Comparison of ENCODE assay signal across 7 cellular contexts in genomic region chr13:36345438-36346221, GRCh38. TPM values are rescaled to one million over a fixed set of nuclear protein-coding genes. Genes with fewer than 3 reads are reported as not detected.
DNase-seq lines count a peak whose midpoint lies in the region; ATAC-seq, FAIRE-seq and TF ChIP-seq lines count a peak whose summit lies in the region.

No MANE protein-coding gene starts in this region.

- H3K27ac Mint-ChIP-seq in activated CD8-positive, alpha-beta memory T cell treated with anti-CD3 and anti-CD28 coated beads, Interleukin-2, amount 10 ng/mL, durations not matched to agents 7 days and 5 days: peak overlapping the region; percentile 88
- H3K27ac Mint-ChIP-seq in memory B cell: peak overlapping the region; percentile 95

- H3K27me3 Mint-ChIP-seq in activated CD8-positive, alpha-beta memory T cell treated with anti-CD3 and anti-CD28 coated beads, Interleukin-2, amount 10 ng/mL, durations not matched to agents 7 days and 5 days: peaks cover 29% of the 10 kb centered on the region
- peaks cover 6% of the 10 kb centered on the region for H3K27me3 Mint-ChIP-seq in memory B cell

- H3K4me3 ChIP-seq in endothelial cell of umbilical vein (replicated peaks in 1 of 3; ENCODE audit: insufficient read depth in 1 of 3, low read depth in 1 of 3, low read length in 3 of 3): peak overlapping the region; percentile 59 to 89 (median 85)

- peaks cover 18% of the 10 kb centered on the region for H3K4me1 Mint-ChIP-seq in activated CD8-positive, alpha-beta memory T cell treated with anti-CD3 and anti-CD28 coated beads, Interleukin-2, amount 10 ng/mL, durations not matched to agents 7 days and 5 days
- H3K4me1 Mint-ChIP-seq in memory B cell: peaks cover 6% of the 10 kb centered on the region

- CTCF ChIA-PET in activated CD8-positive, alpha-beta memory T cell treated with anti-CD3 and anti-CD28 coated beads, Interleukin-2, amount 10 ng/mL, durations not matched to agents 7 days and 5 days (lab: Charles Lee): interaction anchor here (0.6 kb wide), 1 partner anchor 509 kb away, joined by 4 read pairs; no protein-coding TSS in a partner anchor
- CTCF ChIA-PET in endothelial cell of umbilical vein (lab: Charles Lee): interaction anchor here (0.5 to 3.7 kb wide), 10 partner anchors 9 to 390 kb away, joined by 3 to 55 read pairs (median 14); no protein-coding TSS in a partner anchor

- no peaks in the 10 kb centered on the region for H3K36me3 Mint-ChIP-seq in activated CD8-positive, alpha-beta memory T cell treated with anti-CD3 and anti-CD28 coated beads, Interleukin-2, amount 10 ng/mL, durations not matched to agents 7 days and 5 days
- H3K36me3 Mint-ChIP-seq in memory B cell: no peaks in the 10 kb centered on the region

- no peaks in the 10 kb centered on the region for H3K9me3 ChIP-seq in endothelial cell of umbilical vein (replicated peaks; ENCODE audit: control insufficient read depth, insufficient read depth, low read length)

- peak; percentile 70 for FAIRE-seq in endothelial cell of umbilical vein (lab: Jason Lieb, UNC)

- H3K9ac ChIP-seq in endothelial cell of umbilical vein (replicated peaks; ENCODE audit: extremely low read depth, insufficient read depth, low read length): peak overlapping the region; percentile 96

- peaks cover 14% of the 10 kb centered on the region for H3K4me1 ChIP-seq in endothelial cell of umbilical vein (ENCODE audit: control insufficient read depth, extremely low read depth, insufficient read depth, low read length)

- H3K36me3 ChIP-seq in endothelial cell of umbilical vein (ENCODE audit: control insufficient read depth in 2 of 2, extremely low read depth in 1 of 2, insufficient read depth in 2 of 2, low read length in 2 of 2): no peaks in the 10 kb centered on the region

- POLR2A ChIA-PET in endothelial cell of umbilical vein (lab: Charles Lee): no interaction called here

- H3K9me1 ChIP-seq in endothelial cell of umbilical vein (replicated peaks; ENCODE audit: control insufficient read depth, extremely low read depth, insufficient read depth, low read length): no peaks in the 10 kb centered on the region

- peak overlapping the region; percentile 35 for H2AFZ ChIP-seq in endothelial cell of umbilical vein (ENCODE audit: low read depth, low read length)

- no peaks in the 10 kb centered on the region for H3K9me3 Mint-ChIP-seq in activated CD8-positive, alpha-beta memory T cell treated with anti-CD3 and anti-CD28 coated beads, Interleukin-2, amount 10 ng/mL, durations not matched to agents 7 days and 5 days (ENCODE audit: low read depth)
- H3K9me3 Mint-ChIP-seq in memory B cell: no peaks in the 10 kb centered on the region

- H4K20me1 ChIP-seq in endothelial cell of umbilical vein (replicated peaks; ENCODE audit: control insufficient read depth, extremely low read depth, insufficient read depth, low read length): no peaks in the 10 kb centered on the region

- DNase-seq in NCI-H446 treated with DMSO at 0.1 percent for 48 hours (lab: John Stamatoyannopoulos, UW) (peak; percentile 39), endothelial cell of umbilical vein (ENCODE audit: low read depth, low spot score) (peak; percentile 87), memory B cell (ENCODE audit: low spot score in 2 of 2) (peak; percentile 24 to 33)
- peak; percentile 44 for DNase-seq in activated CD8-positive, alpha-beta memory T cell treated with anti-CD3 and anti-CD28 coated beads, Interleukin-2, amount 10 ng/mL, durations not matched to agents 7 days and 5 days
- peak; percentile 4 to 27 (median 24) for DNase-seq in stimulated activated CD4-positive, alpha-beta T cell treated with anti-CD3 and anti-CD28 coated beads, TNF-alpha, amount 100 ng/mL, for 24 hours (ENCODE audit: low read depth in 3 of 3)

- peak overlapping the region; percentile 99 for H3K4me2 ChIP-seq in endothelial cell of umbilical vein (ENCODE audit: insufficient read depth, low read length)

- peak overlapping the region; percentile 85 for H3K27ac ChIP-seq in endothelial cell of umbilical vein (ENCODE audit: insufficient read depth, low read depth, low read length)

- H3K4me3 Mint-ChIP-seq in activated CD8-positive, alpha-beta memory T cell treated with anti-CD3 and anti-CD28 coated beads, Interleukin-2, amount 10 ng/mL, durations not matched to agents 7 days and 5 days: peak overlapping the region; percentile 80
- peak overlapping the region; percentile 94 for H3K4me3 Mint-ChIP-seq in memory B cell

- BruUV-seq in endothelial cell of umbilical vein (replicated peaks; lab: Mats Ljungman, UMichigan): TSS peak; percentile 53

- no peaks in the 10 kb centered on the region for H3K27me3 ChIP-seq in endothelial cell of umbilical vein (ENCODE audit: control insufficient read depth in 2 of 2, insufficient read depth in 2 of 2, low read length in 2 of 2)

- TF ChIP-seq CTCF in endothelial cell of umbilical vein (IDR thresholded peaks at IDR 0.05; ENCODE audit: extremely low read depth in 1 of 2, insufficient read depth in 1 of 2, low read depth in 1 of 2, low read length in 2 of 2): no peak

- TF ChIP-seq POLR2A in endothelial cell of umbilical vein (IDR thresholded peaks at IDR 0.05; ENCODE audit: low read depth, low read length): peak; percentile 65

- ATAC-seq in GM19463 (IDR thresholded peaks at IDR 0.05; ENCODE audit: unreplicated experiment) (peak; percentile 15), memory B cell (ENCODE audit: low read depth) (peak; percentile 42), HG02884 (IDR thresholded peaks at IDR 0.05; ENCODE audit: unreplicated experiment) (no peak)
- ATAC-seq in activated CD8-positive, alpha-beta memory T cell treated with anti-CD3 and anti-CD28 coated beads, Interleukin-2, amount 10 ng/mL, durations not matched to agents 7 days and 5 days: peak; percentile 16

- intact Hi-C loops in endothelial cell of umbilical vein (cut with micrococcal nuclease): loop anchor here (1.0 to 10.0 kb wide), 11 partner anchors 49 to 712 kb away; partner anchors contain the start of genes CCDC169, EXOSC8 and SUPT20H

- peaks cover 45% of the 10 kb centered on the region for H3K79me2 ChIP-seq in endothelial cell of umbilical vein (ENCODE audit: control insufficient read depth, insufficient read depth, low read length)

- dilution Hi-C loops in endothelial cell of umbilical vein (cut with MboI; ENCODE audit: extremely low pct_ligation_motif_present, low sequenced_read_pairs): no loop called here

TF ChIP-seq in endothelial cell of umbilical vein, 7 proteins besides CTCF, POLR2A, EP300 and RAD21:
- TF ChIP-seq POLR2AphosphoS5 (IDR thresholded peaks at IDR 0.05; ENCODE audit: insufficient read depth, low read depth, low read length) (peak; percentile 26), MYC (IDR thresholded peaks at IDR 0.05; ENCODE audit: low read depth, low read length) (no peak), EZH2 (IDR thresholded peaks at IDR 0.05; ENCODE audit: borderline replicate concordance, low read depth, low read length, severe bottlenecking) (no peak), MAX (IDR thresholded peaks at IDR 0.05; ENCODE audit: insufficient read depth, insufficient read length) (no peak)

RNA-seq across cellular contexts. Expression of gene SPART, which starts 0.6 kb away (rescaled TPM):
- total RNA-seq in activated CD8-positive, alpha-beta memory T cell treated with anti-CD3 and anti-CD28 coated beads, Interleukin-2, amount 10 ng/mL, durations not matched to agents 7 days and 5 days: 10 to 100 TPM in 1 of 2 experiments, 1 to 10 TPM in 1; 8.4 to 16.3 TPM
- 73.6 and 74.1 TPM in 2 replicates for total RNA-seq in endothelial cell of umbilical vein
- 33.6 and 40.8 TPM in 2 replicates for polyA plus RNA-seq in endothelial cell of umbilical vein
- polyA plus RNA-seq in endothelial cell of umbilical vein (2011; cell fraction: cytosol; rRNA removed): 60.0 and 61.0 TPM in 2 replicates
- 66.5 and 73.7 TPM in 2 replicates for polyA plus RNA-seq in endothelial cell of umbilical vein (2011; cell fraction: nucleus; rRNA removed)
- polyA plus RNA-seq in endothelial cell of umbilical vein (2012): 96.5 and 108 TPM in 2 replicates
- 37.4 and 40.1 TPM in 2 replicates for polyA minus RNA-seq in endothelial cell of umbilical vein
- polyA minus RNA-seq in endothelial cell of umbilical vein (2011; cell fraction: cytosol; rRNA and poly(A)+ RNA removed): 35.6 TPM
- polyA minus RNA-seq in endothelial cell of umbilical vein (2011; cell fraction: nucleus; rRNA and poly(A)+ RNA removed): 26.4 and 34.1 TPM in 2 replicates

RNA-seq across cellular contexts. Expression of gene CCDC169, which starts 48.0 kb away (rescaled TPM):
- total RNA-seq in activated CD8-positive, alpha-beta memory T cell treated with anti-CD3 and anti-CD28 coated beads, Interleukin-2, amount 10 ng/mL, durations not matched to agents 7 days and 5 days: under 1 TPM in 1 of 2 experiments, not detected in 1; 0.45 TPM
- total RNA-seq in endothelial cell of umbilical vein: 2.5 and 5.3 TPM in 2 replicates
- 0.78 and 1.2 TPM in 2 replicates for polyA plus RNA-seq in endothelial cell of umbilical vein
- polyA plus RNA-seq in endothelial cell of umbilical vein (2011; cell fraction: cytosol; rRNA removed): 1.7 and 2.0 TPM in 2 replicates
- polyA plus RNA-seq in endothelial cell of umbilical vein (2011; cell fraction: nucleus; rRNA removed): 2.6 and 3.8 TPM in 2 replicates
- polyA plus RNA-seq in endothelial cell of umbilical vein (2012): 5.9 and 7.2 TPM in 2 replicates
- polyA minus RNA-seq in endothelial cell of umbilical vein: 1.8 and 2.0 TPM in 2 replicates
- polyA minus RNA-seq in endothelial cell of umbilical vein (2011; cell fraction: cytosol; rRNA and poly(A)+ RNA removed): 0.82 TPM
- polyA minus RNA-seq in endothelial cell of umbilical vein (2011; cell fraction: nucleus; rRNA and poly(A)+ RNA removed): 4.7 and 6.0 TPM in 2 replicates

Comparison
In these comparisons a context has a peak if more than half of its experiments do, and no peak if none do; other contexts are left out.
1. DNase-seq: peak in every context shown above with its lines; median percentile 87 in endothelial cell of umbilical vein; 44 in activated CD8-positive, alpha-beta memory T cell treated with anti-CD3 and anti-CD28 coated beads, Interleukin-2, amount 10 ng/mL, durations not matched to agents 7 days and 5 days; 39 in NCI-H446 treated with DMSO at 0.1 percent for 48 hours; 28 in memory B cell; 24 in stimulated activated CD4-positive, alpha-beta T cell treated with anti-CD3 and anti-CD28 coated beads, TNF-alpha, amount 100 ng/mL, for 24 hours.